ENCODE assay signal across 1 cellular context in the genomic region with DNA sequence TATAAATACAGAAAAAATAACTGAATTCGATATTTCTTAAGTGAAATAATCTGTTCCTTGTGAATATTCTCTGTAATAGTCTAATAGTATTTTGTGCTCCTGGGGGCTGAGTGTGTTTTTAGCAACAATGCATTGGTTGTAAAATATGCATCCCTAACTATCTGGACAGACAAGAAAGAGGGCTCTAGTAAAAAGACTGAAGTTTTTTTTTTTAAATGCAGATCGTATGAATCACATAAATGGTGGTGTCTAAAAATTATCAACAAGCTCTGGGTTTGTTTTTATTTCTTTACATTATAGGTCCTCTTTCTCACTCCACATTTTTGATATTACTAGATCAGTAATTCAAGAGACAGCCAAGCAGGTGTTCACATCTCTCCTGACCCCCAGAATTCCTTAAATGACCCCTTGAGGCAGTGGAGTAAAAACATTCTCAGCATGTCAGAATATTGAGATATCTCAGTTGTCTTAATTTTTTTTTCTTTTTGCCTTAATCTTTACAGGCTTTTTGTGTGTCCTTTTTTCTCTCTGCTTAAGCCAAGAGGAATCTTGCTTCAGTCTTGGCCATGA.
TF ChIP-seq lines count a peak whose summit lies in the region.

No MANE protein-coding gene starts in this region.

TF ChIP-seq in GM12878, 131 proteins besides CTCF, POLR2A, EP300 and RAD21 (continued from another document):
- TF ChIP-seq E2F4 (IDR thresholded peaks at IDR 0.05; ENCODE audit: low read depth, low read length) = no peak
- TF ChIP-seq, protein P1, sequence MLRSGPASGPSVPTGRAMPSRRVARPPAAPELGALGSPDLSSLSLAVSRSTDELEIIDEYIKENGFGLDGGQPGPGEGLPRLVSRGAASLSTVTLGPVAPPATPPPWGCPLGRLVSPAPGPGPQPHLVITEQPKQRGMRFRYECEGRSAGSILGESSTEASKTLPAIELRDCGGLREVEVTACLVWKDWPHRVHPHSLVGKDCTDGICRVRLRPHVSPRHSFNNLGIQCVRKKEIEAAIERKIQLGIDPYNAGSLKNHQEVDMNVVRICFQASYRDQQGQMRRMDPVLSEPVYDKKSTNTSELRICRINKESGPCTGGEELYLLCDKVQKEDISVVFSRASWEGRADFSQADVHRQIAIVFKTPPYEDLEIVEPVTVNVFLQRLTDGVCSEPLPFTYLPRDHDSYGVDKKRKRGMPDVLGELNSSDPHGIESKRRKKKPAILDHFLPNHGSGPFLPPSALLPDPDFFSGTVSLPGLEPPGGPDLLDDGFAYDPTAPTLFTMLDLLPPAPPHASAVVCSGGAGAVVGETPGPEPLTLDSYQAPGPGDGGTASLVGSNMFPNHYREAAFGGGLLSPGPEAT (IDR thresholded peaks at IDR 0.05; ENCODE audit: low read depth) = no peak
- TF ChIP-seq IKZF2 (IDR thresholded peaks at IDR 0.05) = no peak
- no peak for TF ChIP-seq CBFB (IDR thresholded peaks at IDR 0.05; ENCODE audit: low read depth)
- no peak for TF ChIP-seq ZNF24 (IDR thresholded peaks at IDR 0.05)
- no peak for TF ChIP-seq ZBTB11 (CRISPR knock-in tag; IDR thresholded peaks at IDR 0.05)
- no peak for TF ChIP-seq MTA2 (IDR thresholded peaks at IDR 0.05; ENCODE audit: low read depth)
- no peak for TF ChIP-seq POU2F2 (IDR thresholded peaks at IDR 0.05; ENCODE audit: borderline replicate concordance, low read depth, low read length)
- TF ChIP-seq, protein P2, sequence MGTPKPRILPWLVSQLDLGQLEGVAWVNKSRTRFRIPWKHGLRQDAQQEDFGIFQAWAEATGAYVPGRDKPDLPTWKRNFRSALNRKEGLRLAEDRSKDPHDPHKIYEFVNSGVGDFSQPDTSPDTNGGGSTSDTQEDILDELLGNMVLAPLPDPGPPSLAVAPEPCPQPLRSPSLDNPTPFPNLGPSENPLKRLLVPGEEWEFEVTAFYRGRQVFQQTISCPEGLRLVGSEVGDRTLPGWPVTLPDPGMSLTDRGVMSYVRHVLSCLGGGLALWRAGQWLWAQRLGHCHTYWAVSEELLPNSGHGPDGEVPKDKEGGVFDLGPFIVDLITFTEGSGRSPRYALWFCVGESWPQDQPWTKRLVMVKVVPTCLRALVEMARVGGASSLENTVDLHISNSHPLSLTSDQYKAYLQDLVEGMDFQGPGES (IDR thresholded peaks at IDR 0.05) = no peak
- no peak for TF ChIP-seq BMI1 (IDR thresholded peaks at IDR 0.05; ENCODE audit: borderline replicate concordance)
